Comparison of ENCODE assay signal across 1 cellular context in genomic region chr6:112384511-112384910, GRCh38.
TF ChIP-seq lines count a peak whose summit lies in the region.

No MANE protein-coding gene starts in this region.

TF ChIP-seq in IMR-90, 13 proteins besides CTCF, POLR2A, EP300 and RAD21 (continued from another document):
- TF ChIP-seq FOS (IDR thresholded peaks at IDR 0.05; ENCODE audit: low read depth, low read length) (no peak), BHLHE40 (IDR thresholded peaks at IDR 0.05; ENCODE audit: low read depth, low read length) (no peak), RFX5 (IDR thresholded peaks at IDR 0.05; ENCODE audit: low read depth, low read length) (no peak), USF2 (IDR thresholded peaks at IDR 0.05; ENCODE audit: low read depth, low read length) (no peak), MXI1 (IDR thresholded peaks at IDR 0.05; ENCODE audit: borderline replicate concordance, low read depth, low read length) (no peak)
